ENCODE assay signal across 20 cellular contexts in genomic region chr9:123371805-123372590, GRCh38. TPM values are rescaled to one million over a fixed set of nuclear protein-coding genes. Genes with fewer than 3 reads are reported as not detected.
"Had no signal": no experiment of that assay in that cellular context is flagged by ENCODE, and none has a peak within 500 bp of the region (broad histone marks: within the 10 kb centered on the region; RNA-seq: fewer than 3 reads in every experiment).

No MANE protein-coding gene starts in this region.

- DNase-seq: activated CD4-positive, alpha-beta T cell treated with anti-CD3 and anti-CD28 coated beads, Interleukin-2, amount 50 U/mL, for 48 hours; activated naive CD4-positive, alpha-beta T cell treated with anti-CD3 and anti-CD28 coated beads for 36 hours; activated naive CD8-positive, alpha-beta T cell treated with anti-CD3 and anti-CD28 coated beads, Interleukin-2, amount 50 U/mL, for 24 hours; activated T-cell treated with anti-CD3 and anti-CD28 coated beads, Interleukin-2, amount 50 U/mL, for 1 hour; aorta; left ventricle myocardium inferior; mesenchymal stem cell; T-cell; T-helper 9 cell had no signal

- H3K36me3 ChIP-seq: left ventricle myocardium inferior, pancreas, suprapubic skin had no signal

- H3K4me3 ChIP-seq: hepatocyte, left ventricle myocardium inferior, pancreas, SK-N-MC had no signal

- FAIRE-seq: bronchial epithelial cell, endometrium, keratinocyte, pancreas had no signal

- H3K27ac Mint-ChIP-seq: activated naive CD4-positive, alpha-beta T cell treated with anti-CD3 and anti-CD28 coated beads for 36 hours; activated naive CD8-positive, alpha-beta T cell treated with anti-CD3 and anti-CD28 coated beads, Interleukin-2, amount 50 U/mL, for 24 hours; activated T-helper 2 cell treated with anti-CD3 and anti-CD28 coated beads, Interferon-gamma antibody, Interleukin-2, Interleukin-4, amounts not matched to agents 10 μg/mL and 5 μg/mL and 100 μg/mL, durations not matched to agents 14 hours and 24 hours and 36 hours; stimulated activated effector memory CD8-positive, alpha-beta T cell treated with anti-CD3 and anti-CD28 coated beads, Interleukin-12 subunit alpha, Interleukin-12 subunit beta, amount 100 ng/mL, for 72 hours; type B pancreatic cell had no signal

- H3K27ac ChIP-seq: hepatocyte, left ventricle myocardium inferior, pancreas, SK-N-MC, suprapubic skin had no signal

- H3K79me2 ChIP-seq: hepatocyte had no signal

- H2AFZ ChIP-seq: hepatocyte had no signal

- H3K9me3 ChIP-seq: left ventricle myocardium inferior, pancreas, suprapubic skin had no signal

- H3K4me1 Mint-ChIP-seq: activated naive CD8-positive, alpha-beta T cell treated with anti-CD3 and anti-CD28 coated beads, Interleukin-2, amount 50 U/mL, for 24 hours had no signal

- H3K4me2 ChIP-seq: hepatocyte had no signal

- H3K4me3 Mint-ChIP-seq: activated naive CD4-positive, alpha-beta T cell treated with anti-CD3 and anti-CD28 coated beads for 36 hours; activated naive CD8-positive, alpha-beta T cell treated with anti-CD3 and anti-CD28 coated beads, Interleukin-2, amount 50 U/mL, for 24 hours; stimulated activated effector memory CD8-positive, alpha-beta T cell treated with anti-CD3 and anti-CD28 coated beads, Interleukin-12 subunit alpha, Interleukin-12 subunit beta, amount 100 ng/mL, for 72 hours; T-cell; type B pancreatic cell had no signal

- H3K9me3 Mint-ChIP-seq: activated naive CD4-positive, alpha-beta T cell treated with anti-CD3 and anti-CD28 coated beads for 36 hours; activated naive CD8-positive, alpha-beta T cell treated with anti-CD3 and anti-CD28 coated beads, Interleukin-2, amount 50 U/mL, for 24 hours; activated T-helper 2 cell treated with anti-CD3 and anti-CD28 coated beads, Interferon-gamma antibody, Interleukin-2, Interleukin-4, amounts not matched to agents 10 μg/mL and 5 μg/mL and 100 μg/mL, durations not matched to agents 14 hours and 24 hours and 36 hours; stimulated activated effector memory CD8-positive, alpha-beta T cell treated with anti-CD3 and anti-CD28 coated beads, Interleukin-12 subunit alpha, Interleukin-12 subunit beta, amount 100 ng/mL, for 72 hours; T-cell; type B pancreatic cell had no signal

- H3K36me3 Mint-ChIP-seq: stimulated activated effector memory CD8-positive, alpha-beta T cell treated with anti-CD3 and anti-CD28 coated beads, Interleukin-12 subunit alpha, Interleukin-12 subunit beta, amount 100 ng/mL, for 72 hours; T-cell; type B pancreatic cell had no signal

- ATAC-seq: activated naive CD8-positive, alpha-beta T cell treated with anti-CD3 and anti-CD28 coated beads, Interleukin-2, amount 50 U/mL, for 24 hours; esophagus mucosa; pancreas; stimulated activated effector memory CD8-positive, alpha-beta T cell treated with anti-CD3 and anti-CD28 coated beads, Interleukin-12 subunit alpha, Interleukin-12 subunit beta, amount 100 ng/mL, for 72 hours; T-cell had no signal

RNA-seq across cellular contexts. Expression of gene CRB2, which starts 16.0 kb away (rescaled TPM):
- total RNA-seq: activated naive CD4-positive, alpha-beta T cell treated with anti-CD3 and anti-CD28 coated beads for 36 hours; activated T-helper 2 cell treated with anti-CD3 and anti-CD28 coated beads, Interferon-gamma antibody, Interleukin-2, Interleukin-4, amounts not matched to agents 10 μg/mL and 5 μg/mL and 100 μg/mL, durations not matched to agents 14 hours and 24 hours and 36 hours; bronchial epithelial cell; esophagus mucosa; left ventricle myocardium inferior; pancreas; suprapubic skin had no signal
- polyA plus RNA-seq: keratinocyte had no signal
